ENCODE assay signal across 1 cellular context in the genomic region with DNA sequence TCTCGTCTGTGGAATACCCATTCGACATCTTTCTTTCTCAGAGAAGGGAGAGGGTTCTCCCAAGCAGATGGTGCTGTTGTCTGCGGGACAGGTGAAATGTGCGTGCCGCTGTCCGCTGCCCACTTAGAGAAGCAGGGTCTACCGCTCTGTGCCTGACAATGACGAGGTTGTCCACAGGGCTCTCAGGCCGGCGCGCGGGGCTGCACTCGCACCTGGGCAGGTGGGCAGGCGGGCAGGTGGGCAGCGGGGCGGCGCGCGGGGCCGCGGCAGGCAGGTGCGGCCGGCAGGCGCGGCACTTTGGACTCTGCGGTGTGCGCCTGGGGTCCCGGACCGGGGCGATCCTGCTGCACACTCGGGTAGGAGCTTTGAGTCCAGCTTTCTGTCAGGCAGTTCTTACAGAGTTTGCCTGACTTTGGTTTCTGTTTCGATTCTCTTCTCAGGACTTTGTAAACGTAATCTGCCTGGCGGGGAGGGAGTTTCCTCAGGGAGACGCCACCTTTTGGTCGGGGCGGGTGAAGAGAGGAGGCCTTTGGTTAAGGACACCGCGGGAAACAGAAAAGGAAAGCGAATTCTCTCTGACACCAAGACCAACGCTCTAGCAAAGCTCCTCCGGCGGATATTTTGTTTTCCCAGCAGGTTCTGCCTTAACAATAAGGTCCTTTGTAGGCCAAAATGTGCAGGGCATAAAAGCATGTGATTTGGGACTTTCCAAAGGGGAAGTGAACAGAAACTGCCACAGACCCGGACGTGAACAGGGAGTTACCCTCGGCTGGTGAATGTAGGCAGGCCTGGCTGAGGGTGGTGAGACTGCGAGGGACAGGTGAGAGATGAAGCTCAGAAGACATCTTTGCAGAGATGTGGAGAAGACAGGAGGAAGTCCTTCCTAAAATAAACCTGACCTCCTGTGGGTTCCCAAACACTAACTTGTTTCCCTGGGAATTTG.
TF ChIP-seq lines count a peak whose summit lies in the region.

A gene (minus strand): TSS at position 405 of the 943 bp plus-strand sequence. CDS start 377 bp downstream, at position 28.

TF ChIP-seq in HEK293, 187 proteins besides CTCF, POLR2A, EP300 and RAD21 (continued from another document):
- TF ChIP-seq, protein P1, sequence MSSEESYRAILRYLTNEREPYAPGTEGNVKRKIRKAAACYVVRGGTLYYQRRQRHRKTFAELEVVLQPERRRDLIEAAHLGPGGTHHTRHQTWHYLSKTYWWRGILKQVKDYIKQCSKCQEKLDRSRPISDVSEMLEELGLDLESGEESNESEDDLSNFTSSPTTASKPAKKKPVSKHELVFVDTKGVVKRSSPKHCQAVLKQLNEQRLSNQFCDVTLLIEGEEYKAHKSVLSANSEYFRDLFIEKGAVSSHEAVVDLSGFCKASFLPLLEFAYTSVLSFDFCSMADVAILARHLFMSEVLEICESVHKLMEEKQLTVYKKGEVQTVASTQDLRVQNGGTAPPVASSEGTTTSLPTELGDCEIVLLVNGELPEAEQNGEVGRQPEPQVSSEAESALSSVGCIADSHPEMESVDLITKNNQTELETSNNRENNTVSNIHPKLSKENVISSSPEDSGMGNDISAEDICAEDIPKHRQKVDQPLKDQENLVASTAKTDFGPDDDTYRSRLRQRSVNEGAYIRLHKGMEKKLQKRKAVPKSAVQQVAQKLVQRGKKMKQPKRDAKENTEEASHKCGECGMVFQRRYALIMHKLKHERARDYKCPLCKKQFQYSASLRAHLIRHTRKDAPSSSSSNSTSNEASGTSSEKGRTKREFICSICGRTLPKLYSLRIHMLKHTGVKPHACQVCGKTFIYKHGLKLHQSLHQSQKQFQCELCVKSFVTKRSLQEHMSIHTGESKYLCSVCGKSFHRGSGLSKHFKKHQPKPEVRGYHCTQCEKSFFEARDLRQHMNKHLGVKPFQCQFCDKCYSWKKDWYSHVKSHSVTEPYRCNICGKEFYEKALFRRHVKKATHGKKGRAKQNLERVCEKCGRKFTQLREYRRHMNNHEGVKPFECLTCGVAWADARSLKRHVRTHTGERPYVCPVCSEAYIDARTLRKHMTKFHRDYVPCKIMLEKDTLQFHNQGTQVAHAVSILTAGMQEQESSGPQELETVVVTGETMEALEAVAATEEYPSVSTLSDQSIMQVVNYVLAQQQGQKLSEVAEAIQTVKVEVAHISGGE (tag by site-specific recombination; conservative IDR thresholded peaks at IDR 0.05; ENCODE audit: low read depth) = peak; percentile 49
- TF ChIP-seq ZNF76 (tag by site-specific recombination; IDR thresholded peaks at IDR 0.05; ENCODE audit: borderline replicate concordance, low read depth) (no peak), ZFP41 (tag by site-specific recombination; IDR thresholded peaks at IDR 0.05; ENCODE audit: borderline replicate concordance) (no peak), ZNF184 (tag by site-specific recombination; IDR thresholded peaks at IDR 0.05) (no peak), SETDB1 (IDR thresholded peaks at IDR 0.05; ENCODE audit: insufficient read length, low read length) (no peak), ZNF530 (tag by site-specific recombination; IDR thresholded peaks at IDR 0.05; ENCODE audit: low read depth) (no peak), ZNF600 (tag by site-specific recombination; IDR thresholded peaks at IDR 0.05) (peak; percentile 22; the same call in 1 of the 2 replicates), ZNF837 (tag by site-specific recombination; IDR thresholded peaks at IDR 0.05) (no peak), SP3 (tag by site-specific recombination; IDR thresholded peaks at IDR 0.05) (peak; percentile 44), ZXDB (tag by site-specific recombination; IDR thresholded peaks at IDR 0.05) (peak; percentile 23; the same call in 1 of the 2 replicates), ZNF335 (tag by site-specific recombination; conservative IDR thresholded peaks at IDR 0.05) (peak; percentile 63), ZNF621 (tag by site-specific recombination; IDR thresholded peaks at IDR 0.05) (no peak), ZNF701 (tag by site-specific recombination; IDR thresholded peaks at IDR 0.05) (no peak), PRDM1 (tag by site-specific recombination; IDR thresholded peaks at IDR 0.05) (0 out of 2 replicates have a peak, but pooled peaks have one; percentile 49), IKZF3 (tag by site-specific recombination; IDR thresholded peaks at IDR 0.05) (0 out of 2 replicates have a peak, but pooled peaks have one; percentile 14), ZNF501 (tag by site-specific recombination; IDR thresholded peaks at IDR 0.05) (0 out of 2 replicates have a peak, but pooled peaks have one; percentile 34), KLF9 (tag by site-specific recombination; IDR thresholded peaks at IDR 0.05; ENCODE audit: low read depth) (no peak), TRIM28 (IDR thresholded peaks at IDR 0.05; ENCODE audit: borderline replicate concordance, low read length) (peak; percentile 52)
- TF ChIP-seq, protein P2, sequence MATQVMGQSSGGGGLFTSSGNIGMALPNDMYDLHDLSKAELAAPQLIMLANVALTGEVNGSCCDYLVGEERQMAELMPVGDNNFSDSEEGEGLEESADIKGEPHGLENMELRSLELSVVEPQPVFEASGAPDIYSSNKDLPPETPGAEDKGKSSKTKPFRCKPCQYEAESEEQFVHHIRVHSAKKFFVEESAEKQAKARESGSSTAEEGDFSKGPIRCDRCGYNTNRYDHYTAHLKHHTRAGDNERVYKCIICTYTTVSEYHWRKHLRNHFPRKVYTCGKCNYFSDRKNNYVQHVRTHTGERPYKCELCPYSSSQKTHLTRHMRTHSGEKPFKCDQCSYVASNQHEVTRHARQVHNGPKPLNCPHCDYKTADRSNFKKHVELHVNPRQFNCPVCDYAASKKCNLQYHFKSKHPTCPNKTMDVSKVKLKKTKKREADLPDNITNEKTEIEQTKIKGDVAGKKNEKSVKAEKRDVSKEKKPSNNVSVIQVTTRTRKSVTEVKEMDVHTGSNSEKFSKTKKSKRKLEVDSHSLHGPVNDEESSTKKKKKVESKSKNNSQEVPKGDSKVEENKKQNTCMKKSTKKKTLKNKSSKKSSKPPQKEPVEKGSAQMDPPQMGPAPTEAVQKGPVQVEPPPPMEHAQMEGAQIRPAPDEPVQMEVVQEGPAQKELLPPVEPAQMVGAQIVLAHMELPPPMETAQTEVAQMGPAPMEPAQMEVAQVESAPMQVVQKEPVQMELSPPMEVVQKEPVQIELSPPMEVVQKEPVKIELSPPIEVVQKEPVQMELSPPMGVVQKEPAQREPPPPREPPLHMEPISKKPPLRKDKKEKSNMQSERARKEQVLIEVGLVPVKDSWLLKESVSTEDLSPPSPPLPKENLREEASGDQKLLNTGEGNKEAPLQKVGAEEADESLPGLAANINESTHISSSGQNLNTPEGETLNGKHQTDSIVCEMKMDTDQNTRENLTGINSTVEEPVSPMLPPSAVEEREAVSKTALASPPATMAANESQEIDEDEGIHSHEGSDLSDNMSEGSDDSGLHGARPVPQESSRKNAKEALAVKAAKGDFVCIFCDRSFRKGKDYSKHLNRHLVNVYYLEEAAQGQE (tag by site-specific recombination; IDR thresholded peaks at IDR 0.05) = peak; percentile 17; the same call in 1 of the 2 replicates
- TF ChIP-seq, protein P3, sequence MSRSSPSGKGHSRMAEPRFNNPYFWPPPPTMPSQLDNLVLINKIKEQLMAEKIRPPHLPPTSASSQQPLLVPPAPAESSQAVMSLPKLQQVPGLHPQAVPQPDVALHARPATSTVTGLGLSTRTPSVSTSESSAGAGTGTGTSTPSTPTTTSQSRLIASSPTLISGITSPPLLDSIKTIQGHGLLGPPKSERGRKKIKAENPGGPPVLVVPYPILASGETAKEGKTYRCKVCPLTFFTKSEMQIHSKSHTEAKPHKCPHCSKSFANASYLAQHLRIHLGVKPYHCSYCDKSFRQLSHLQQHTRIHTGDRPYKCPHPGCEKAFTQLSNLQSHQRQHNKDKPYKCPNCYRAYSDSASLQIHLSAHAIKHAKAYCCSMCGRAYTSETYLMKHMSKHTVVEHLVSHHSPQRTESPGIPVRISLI (tag by site-specific recombination; IDR thresholded peaks at IDR 0.05) = no peak
- TF ChIP-seq, protein P4, sequence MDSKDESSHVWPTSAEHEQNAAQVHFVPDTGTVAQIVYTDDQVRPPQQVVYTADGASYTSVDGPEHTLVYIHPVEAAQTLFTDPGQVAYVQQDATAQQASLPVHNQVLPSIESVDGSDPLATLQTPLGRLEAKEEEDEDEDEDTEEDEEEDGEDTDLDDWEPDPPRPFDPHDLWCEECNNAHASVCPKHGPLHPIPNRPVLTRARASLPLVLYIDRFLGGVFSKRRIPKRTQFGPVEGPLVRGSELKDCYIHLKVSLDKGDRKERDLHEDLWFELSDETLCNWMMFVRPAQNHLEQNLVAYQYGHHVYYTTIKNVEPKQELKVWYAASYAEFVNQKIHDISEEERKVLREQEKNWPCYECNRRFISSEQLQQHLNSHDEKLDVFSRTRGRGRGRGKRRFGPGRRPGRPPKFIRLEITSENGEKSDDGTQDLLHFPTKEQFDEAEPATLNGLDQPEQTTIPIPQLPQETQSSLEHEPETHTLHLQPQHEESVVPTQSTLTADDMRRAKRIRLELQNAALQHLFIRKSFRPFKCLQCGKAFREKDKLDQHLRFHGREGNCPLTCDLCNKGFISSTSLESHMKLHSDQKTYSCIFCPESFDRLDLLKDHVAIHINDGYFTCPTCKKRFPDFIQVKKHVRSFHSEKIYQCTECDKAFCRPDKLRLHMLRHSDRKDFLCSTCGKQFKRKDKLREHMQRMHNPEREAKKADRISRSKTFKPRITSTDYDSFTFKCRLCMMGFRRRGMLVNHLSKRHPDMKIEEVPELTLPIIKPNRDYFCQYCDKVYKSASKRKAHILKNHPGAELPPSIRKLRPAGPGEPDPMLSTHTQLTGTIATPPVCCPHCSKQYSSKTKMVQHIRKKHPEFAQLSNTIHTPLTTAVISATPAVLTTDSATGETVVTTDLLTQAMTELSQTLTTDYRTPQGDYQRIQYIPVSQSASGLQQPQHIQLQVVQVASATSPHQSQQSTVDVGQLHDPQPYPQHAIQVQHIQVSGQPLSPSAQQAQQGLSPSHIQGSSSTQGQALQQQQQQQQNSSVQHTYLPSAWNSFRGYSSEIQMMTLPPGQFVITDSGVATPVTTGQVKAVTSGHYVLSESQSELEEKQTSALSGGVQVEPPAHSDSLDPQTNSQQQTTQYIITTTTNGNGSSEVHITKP (tag by site-specific recombination; IDR thresholded peaks at IDR 0.05) = peak; percentile 98
- TF ChIP-seq, protein P5, sequence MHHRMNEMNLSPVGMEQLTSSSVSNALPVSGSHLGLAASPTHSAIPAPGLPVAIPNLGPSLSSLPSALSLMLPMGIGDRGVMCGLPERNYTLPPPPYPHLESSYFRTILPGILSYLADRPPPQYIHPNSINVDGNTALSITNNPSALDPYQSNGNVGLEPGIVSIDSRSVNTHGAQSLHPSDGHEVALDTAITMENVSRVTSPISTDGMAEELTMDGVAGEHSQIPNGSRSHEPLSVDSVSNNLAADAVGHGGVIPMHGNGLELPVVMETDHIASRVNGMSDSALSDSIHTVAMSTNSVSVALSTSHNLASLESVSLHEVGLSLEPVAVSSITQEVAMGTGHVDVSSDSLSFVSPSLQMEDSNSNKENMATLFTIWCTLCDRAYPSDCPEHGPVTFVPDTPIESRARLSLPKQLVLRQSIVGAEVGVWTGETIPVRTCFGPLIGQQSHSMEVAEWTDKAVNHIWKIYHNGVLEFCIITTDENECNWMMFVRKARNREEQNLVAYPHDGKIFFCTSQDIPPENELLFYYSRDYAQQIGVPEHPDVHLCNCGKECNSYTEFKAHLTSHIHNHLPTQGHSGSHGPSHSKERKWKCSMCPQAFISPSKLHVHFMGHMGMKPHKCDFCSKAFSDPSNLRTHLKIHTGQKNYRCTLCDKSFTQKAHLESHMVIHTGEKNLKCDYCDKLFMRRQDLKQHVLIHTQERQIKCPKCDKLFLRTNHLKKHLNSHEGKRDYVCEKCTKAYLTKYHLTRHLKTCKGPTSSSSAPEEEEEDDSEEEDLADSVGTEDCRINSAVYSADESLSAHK (tag by site-specific recombination; IDR thresholded peaks at IDR 0.05) = peak; percentile 51; the same call in 1 of the 2 replicates
